In the genomic region with DNA sequence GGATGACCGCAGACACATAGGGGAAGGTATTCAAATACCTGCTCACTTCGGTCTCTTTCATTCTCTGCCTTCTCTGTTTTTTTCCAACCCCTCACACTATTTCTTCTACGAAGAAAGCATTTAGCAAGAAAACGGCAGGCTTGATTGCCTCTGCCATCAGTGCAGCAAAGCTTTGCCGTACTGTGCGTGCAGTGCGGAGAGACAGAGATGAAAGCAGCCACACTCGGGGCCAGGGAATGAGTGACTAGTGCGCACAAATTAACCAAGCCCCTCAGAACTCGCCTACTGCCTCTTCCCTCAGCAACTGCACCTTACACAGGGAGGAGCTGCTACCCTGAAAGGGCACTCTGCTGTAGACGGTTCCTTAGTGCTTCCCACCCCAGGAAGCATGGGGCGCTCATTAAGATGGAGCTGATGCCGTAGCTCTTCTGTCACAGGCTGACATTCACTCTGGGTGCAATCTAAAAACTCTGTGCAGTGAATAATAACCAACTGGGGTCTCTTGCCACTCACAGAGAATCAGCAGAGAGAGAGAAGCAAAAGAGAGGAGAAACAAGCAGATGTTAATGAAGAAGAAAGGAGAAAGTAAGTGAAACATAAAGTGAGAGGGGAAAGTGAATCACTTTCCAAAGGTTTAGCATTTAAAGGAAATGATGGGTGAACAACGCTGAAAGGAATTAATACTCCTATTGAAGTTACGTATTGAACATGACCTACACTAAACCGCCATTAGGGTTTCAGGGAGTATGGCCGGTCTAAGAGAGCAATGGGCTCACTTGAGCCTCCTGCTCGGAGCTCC, we compare ENCODE assay signal across 35 cellular contexts.
"Had no signal": no experiment of that assay in that cellular context is flagged by ENCODE, and none has a peak within 500 bp of the region (broad histone marks: within the 10 kb centered on the region; RNA-seq: fewer than 3 reads in every experiment).

No MANE protein-coding gene starts in this region.

- H3K27ac Mint-ChIP-seq: activated naive CD4-positive, alpha-beta T cell treated with anti-CD3 and anti-CD28 coated beads for 36 hours; activated naive CD4-positive, alpha-beta T cell treated with anti-CD3 and anti-CD28 coated beads, Interleukin-2, amount 10 ng/mL, durations not matched to agents 7 days and 5 days; activated naive CD4-positive, alpha-beta T cell treated with anti-CD3 and anti-CD28 coated beads, Interleukin-2, amount 50 U/mL, for 24 hours; activated naive CD4-positive, alpha-beta T cell treated with anti-CD3 and anti-CD28 coated beads, Interleukin-2, amount 50 U/mL, for 72 hours; activated naive CD8-positive, alpha-beta T cell; activated naive CD8-positive, alpha-beta T cell treated with anti-CD3 and anti-CD28 coated beads for 36 hours; activated naive CD8-positive, alpha-beta T cell treated with anti-CD3 and anti-CD28 coated beads, Interleukin-2, amount 10 ng/mL, durations not matched to agents 7 days and 5 days; activated naive CD8-positive, alpha-beta T cell treated with anti-CD3 and anti-CD28 coated beads, Interleukin-2, amount 50 U/mL, for 24 hours; activated T-cell treated with anti-CD3 and anti-CD28 coated beads, Interleukin-2, amount 50 U/mL, for 24 hours; activated T-cell treated with anti-CD3 and anti-CD28 coated beads, Interleukin-2, amount 50 U/mL, for 72 hours; activated T-helper 1 cell treated with anti-CD3 and anti-CD28 coated beads, Interleukin-12 subunit alpha, Interleukin-12 subunit beta, Interleukin-2, Interleukin-4 antibody, amounts not matched to agents 30 ng/mL and 10 ng/mL and 1 ng/mL, durations not matched to agents 14 hours and 24 hours and 36 hours; activated T-helper 17 cell treated with anti-CD3 and anti-CD28 coated beads, Interleukin-2, amount 50 U/mL, for 72 hours; activated T-helper 2 cell treated with anti-CD3 and anti-CD28 coated beads, Interferon-gamma antibody, Interleukin-2, Interleukin-4, amounts not matched to agents 10 μg/mL and 5 μg/mL and 100 μg/mL, durations not matched to agents 14 hours and 24 hours and 36 hours; brain had no signal

- H3K9me3 ChIP-seq: adrenal gland, ascending aorta, body of pancreas, breast epithelium had no signal

- H3K36me3 Mint-ChIP-seq: activated naive CD4-positive, alpha-beta T cell treated with anti-CD3 and anti-CD28 coated beads, Interleukin-2, amount 10 ng/mL, durations not matched to agents 7 days and 5 days; activated naive CD4-positive, alpha-beta T cell treated with anti-CD3 and anti-CD28 coated beads, Interleukin-2, amount 50 U/mL, for 24 hours; activated naive CD4-positive, alpha-beta T cell treated with anti-CD3 and anti-CD28 coated beads, Interleukin-2, amount 50 U/mL, for 72 hours; activated naive CD8-positive, alpha-beta T cell; activated naive CD8-positive, alpha-beta T cell treated with anti-CD3 and anti-CD28 coated beads for 36 hours; activated naive CD8-positive, alpha-beta T cell treated with anti-CD3 and anti-CD28 coated beads, Interleukin-2, amount 10 ng/mL, durations not matched to agents 7 days and 5 days had no signal

- H3K4me1 Mint-ChIP-seq: activated naive CD4-positive, alpha-beta T cell treated with anti-CD3 and anti-CD28 coated beads, Interleukin-2, amount 10 ng/mL, durations not matched to agents 7 days and 5 days; activated naive CD4-positive, alpha-beta T cell treated with anti-CD3 and anti-CD28 coated beads, Interleukin-2, amount 50 U/mL, for 24 hours; activated naive CD8-positive, alpha-beta T cell treated with anti-CD3 and anti-CD28 coated beads for 36 hours; activated naive CD8-positive, alpha-beta T cell treated with anti-CD3 and anti-CD28 coated beads, Interleukin-2, amount 10 ng/mL, durations not matched to agents 7 days and 5 days; activated naive CD8-positive, alpha-beta T cell treated with anti-CD3 and anti-CD28 coated beads, Interleukin-2, amount 50 U/mL, for 24 hours; activated T-helper 17 cell treated with anti-CD3 and anti-CD28 coated beads, Interleukin-2, amount 50 U/mL, for 72 hours; central memory CD8-positive, alpha-beta T cell had no signal

- H3K4me3 Mint-ChIP-seq: activated naive CD4-positive, alpha-beta T cell treated with anti-CD3 and anti-CD28 coated beads for 36 hours; activated naive CD4-positive, alpha-beta T cell treated with anti-CD3 and anti-CD28 coated beads, Interleukin-2, amount 10 ng/mL, durations not matched to agents 7 days and 5 days; activated naive CD4-positive, alpha-beta T cell treated with anti-CD3 and anti-CD28 coated beads, Interleukin-2, amount 50 U/mL, for 24 hours; activated naive CD8-positive, alpha-beta T cell; activated naive CD8-positive, alpha-beta T cell treated with anti-CD3 and anti-CD28 coated beads for 36 hours; activated naive CD8-positive, alpha-beta T cell treated with anti-CD3 and anti-CD28 coated beads, Interleukin-2, amount 10 ng/mL, durations not matched to agents 7 days and 5 days; activated naive CD8-positive, alpha-beta T cell treated with anti-CD3 and anti-CD28 coated beads, Interleukin-2, amount 50 U/mL, for 24 hours; activated T-cell treated with anti-CD3 and anti-CD28 coated beads, Interleukin-2, amount 50 U/mL, for 24 hours; activated T-cell treated with anti-CD3 and anti-CD28 coated beads, Interleukin-2, amount 50 U/mL, for 4 hours; activated T-cell treated with anti-CD3 and anti-CD28 coated beads, Interleukin-2, amount 50 U/mL, for 72 hours; activated T-helper 1 cell treated with anti-CD3 and anti-CD28 coated beads, Interleukin-12 subunit alpha, Interleukin-12 subunit beta, Interleukin-2, Interleukin-4 antibody, amounts not matched to agents 30 ng/mL and 10 ng/mL and 1 ng/mL, durations not matched to agents 14 hours and 24 hours and 36 hours; activated T-helper 17 cell treated with anti-CD3 and anti-CD28 coated beads, Interleukin-2, amount 50 U/mL, for 72 hours; brain; central memory CD8-positive, alpha-beta T cell had no signal

- H3K9me3 Mint-ChIP-seq: activated naive CD4-positive, alpha-beta T cell treated with anti-CD3 and anti-CD28 coated beads for 36 hours; activated naive CD4-positive, alpha-beta T cell treated with anti-CD3 and anti-CD28 coated beads, Interleukin-2, amount 10 ng/mL, durations not matched to agents 7 days and 5 days; activated naive CD4-positive, alpha-beta T cell treated with anti-CD3 and anti-CD28 coated beads, Interleukin-2, amount 50 U/mL, for 24 hours; activated naive CD4-positive, alpha-beta T cell treated with anti-CD3 and anti-CD28 coated beads, Interleukin-2, amount 50 U/mL, for 72 hours; activated naive CD8-positive, alpha-beta T cell treated with anti-CD3 and anti-CD28 coated beads, Interleukin-2, amount 10 ng/mL, durations not matched to agents 7 days and 5 days; activated naive CD8-positive, alpha-beta T cell treated with anti-CD3 and anti-CD28 coated beads, Interleukin-2, amount 50 U/mL, for 24 hours; activated T-cell treated with anti-CD3 and anti-CD28 coated beads, Interleukin-2, amount 50 U/mL, for 24 hours; activated T-cell treated with anti-CD3 and anti-CD28 coated beads, Interleukin-2, amount 50 U/mL, for 4 hours; activated T-helper 1 cell treated with anti-CD3 and anti-CD28 coated beads, Interleukin-12 subunit alpha, Interleukin-12 subunit beta, Interleukin-2, Interleukin-4 antibody, amounts not matched to agents 30 ng/mL and 10 ng/mL and 1 ng/mL, durations not matched to agents 14 hours and 24 hours and 36 hours; activated T-helper 17 cell treated with anti-CD3 and anti-CD28 coated beads, Interleukin-2, amount 50 U/mL, for 72 hours; activated T-helper 2 cell treated with anti-CD3 and anti-CD28 coated beads, Interferon-gamma antibody, Interleukin-2, Interleukin-4, amounts not matched to agents 10 μg/mL and 5 μg/mL and 100 μg/mL, durations not matched to agents 14 hours and 24 hours and 36 hours; brain; central memory CD8-positive, alpha-beta T cell had no signal

- H3K27me3 Mint-ChIP-seq: activated naive CD4-positive, alpha-beta T cell treated with anti-CD3 and anti-CD28 coated beads, Interleukin-2, amount 10 ng/mL, durations not matched to agents 7 days and 5 days; activated naive CD8-positive, alpha-beta T cell treated with anti-CD3 and anti-CD28 coated beads, Interleukin-2, amount 10 ng/mL, durations not matched to agents 7 days and 5 days; activated T-helper 17 cell treated with anti-CD3 and anti-CD28 coated beads, Interleukin-2, amount 50 U/mL, for 72 hours; brain; central memory CD8-positive, alpha-beta T cell had no signal

- H3K4me3 ChIP-seq: adrenal gland, ascending aorta, body of pancreas, breast epithelium, cardiac muscle cell had no signal

- H3K4me1 ChIP-seq: adrenal gland, ascending aorta, body of pancreas, breast epithelium had no signal

- H3K27ac ChIP-seq: adrenal gland, ascending aorta, body of pancreas, brain microvascular endothelial cell, breast epithelium, cardiac muscle cell had no signal

- DNase-seq: activated effector memory CD4-positive, alpha-beta T cell treated with anti-CD3 and anti-CD28 coated beads, Interleukin-2, amount 50 U/mL, for 16 hours; activated effector memory CD4-positive, alpha-beta T cell treated with Interleukin-2 at 50 U/mL for 16 hours; activated gamma-delta T cell; activated gamma-delta T cell treated with Interleukin-2 at 50 U/mL for 16 hours; activated naive CD4-positive, alpha-beta T cell; activated naive CD4-positive, alpha-beta T cell treated with anti-CD3 and anti-CD28 coated beads for 36 hours; activated naive CD4-positive, alpha-beta T cell treated with anti-CD3 and anti-CD28 coated beads, Interleukin-2, amount 10 ng/mL, durations not matched to agents 7 days and 5 days; activated naive CD4-positive, alpha-beta T cell treated with anti-CD3 and anti-CD28 coated beads, Interleukin-2, amount 50 U/mL, for 16 hours; activated naive CD4-positive, alpha-beta T cell treated with Interleukin-2 at 50 U/mL for 16 hours; activated naive CD8-positive, alpha-beta T cell treated with anti-CD3 and anti-CD28 coated beads for 36 hours; activated naive CD8-positive, alpha-beta T cell treated with anti-CD3 and anti-CD28 coated beads, Interleukin-2, amount 10 ng/mL, durations not matched to agents 7 days and 5 days; activated naive CD8-positive, alpha-beta T cell treated with anti-CD3 and anti-CD28 coated beads, Interleukin-2, amount 50 U/mL, for 24 hours; activated T-cell treated with anti-CD3 and anti-CD28 coated beads, Interleukin-2, amount 50 U/mL, for 24 hours; activated T-cell treated with anti-CD3 and anti-CD28 coated beads, Interleukin-2, amount 50 U/mL, for 4 hours; activated T-cell treated with anti-CD3 and anti-CD28 coated beads, Interleukin-2, amount 50 U/mL, for 48 hours; activated T-cell treated with anti-CD3 and anti-CD28 coated beads, Interleukin-2, amount 50 U/mL, for 72 hours; adrenal gland; amniotic stem cell; amygdala; aorta; body of pancreas; brain microvascular endothelial cell; central memory CD4-positive, alpha-beta T cell; cerebellar nuclear complex had no signal

- H3K27me3 ChIP-seq: ascending aorta, body of pancreas, brain microvascular endothelial cell, breast epithelium, cardiac muscle cell had no signal

- H3K36me3 ChIP-seq: adrenal gland, ascending aorta, brain microvascular endothelial cell, breast epithelium, cardiac muscle cell had no signal

- ATAC-seq: activated naive CD4-positive, alpha-beta T cell treated with anti-CD3 and anti-CD28 coated beads, Interleukin-2, amount 50 U/mL, for 72 hours; activated naive CD8-positive, alpha-beta T cell treated with anti-CD3 and anti-CD28 coated beads, Interleukin-2, amount 50 U/mL, for 24 hours; activated T-cell treated with anti-CD3 and anti-CD28 coated beads, Interleukin-2, amount 50 U/mL, for 4 hours; activated T-cell treated with anti-CD3 and anti-CD28 coated beads, Interleukin-2, amount 50 U/mL, for 72 hours; activated T-helper 17 cell treated with anti-CD3 and anti-CD28 coated beads, Interleukin-2, amount 50 U/mL, for 72 hours; body of pancreas had no signal
